Comparison of ENCODE assay signal across 15 cellular contexts in genomic region chr10:110485541-110485940, GRCh38. TPM values are rescaled to one million over a fixed set of nuclear protein-coding genes. Genes with fewer than 3 reads are reported as not detected.
A peak's percentile ranks its signal among the peaks of the same experiment; 100 is the strongest.
DNase-seq lines count a peak whose midpoint lies in the region; ATAC-seq, FAIRE-seq and TF ChIP-seq lines count a peak whose summit lies in the region.
"Had no signal": no experiment of that assay in that cellular context is flagged by ENCODE, and none has a peak within 500 bp of the region (broad histone marks: within the 10 kb centered on the region; RNA-seq: fewer than 3 reads in every experiment).

No MANE protein-coding gene starts in this region.

- TF ChIP-seq POLR2A in A549 (IDR thresholded peaks at IDR 0.05; ENCODE audit: low read length) (no peak), IMR-90 (IDR thresholded peaks at IDR 0.05; ENCODE audit: low read depth, low read length) (no peak), spleen (IDR thresholded peaks at IDR 0.05) (no peak)

- H3K4me2 ChIP-seq in A549 (no peak overlapping the region), IMR-90 (ENCODE audit: low read depth, low read length) (no peak overlapping the region), mesenchymal stem cell (ENCODE audit: low read length, poor library complexity, severe bottlenecking) (no peak overlapping the region)

- H3K9me3 Mint-ChIP-seq in endothelial cell (ENCODE audit: unreplicated experiment): peaks cover 5% of the 10 kb centered on the region
- H3K9me3 Mint-ChIP-seq: CD8-positive, alpha-beta memory T cell had no signal

- H3K36me3 ChIP-seq in IMR-90 (ENCODE audit: control insufficient read depth, insufficient read depth, low read length) (no peaks in the 10 kb centered on the region), bronchial epithelial cell (ENCODE audit: control insufficient read depth, insufficient read depth, low read length) (no peaks in the 10 kb centered on the region), mesenchymal stem cell (ENCODE audit: control insufficient read depth in 1 of 2, insufficient read depth in 2 of 2, low read depth in 1 of 2, low read length in 2 of 2) (no peaks in the 10 kb centered on the region), spleen (no peaks in the 10 kb centered on the region)

- TF ChIP-seq CTCF in A549 (IDR thresholded peaks at IDR 0.05): no peak
- TF ChIP-seq CTCF in IMR-90 (conservative IDR thresholded peaks at IDR 0.05; ENCODE audit: low read depth, low read length): no peak
- TF ChIP-seq CTCF in bronchial epithelial cell (IDR thresholded peaks at IDR 0.05; ENCODE audit: insufficient read depth, low read length, severe bottlenecking): no peak
- TF ChIP-seq CTCF in spleen (IDR thresholded peaks at IDR 0.05 in 8 of 11, conservative IDR thresholded peaks at IDR 0.05 in 3 of 11): no peak
- no peak for TF ChIP-seq CTCF in endothelial cell (IDR thresholded peaks at IDR 0.05; ENCODE audit: unreplicated experiment)

- peaks cover 4% of the 10 kb centered on the region for H3K27me3 Mint-ChIP-seq in endothelial cell (ENCODE audit: unreplicated experiment)

- no peak for TF ChIP-seq EP300 in A549 (IDR thresholded peaks at IDR 0.05)

- H3K56ac ChIP-seq in IMR-90 (ENCODE audit: extremely low read depth, insufficient read depth, low read length): no peak overlapping the region

- no peaks in the 10 kb centered on the region for H4K20me1 ChIP-seq in IMR-90 (ENCODE audit: insufficient read depth, low read length)

- H3K9me3 ChIP-seq in A549 (no peaks in the 10 kb centered on the region), IMR-90 (ENCODE audit: control insufficient read depth, insufficient read depth, low read length) (no peaks in the 10 kb centered on the region), mesenchymal stem cell (ENCODE audit: control insufficient read depth, low read length) (no peaks in the 10 kb centered on the region), spleen (no peaks in the 10 kb centered on the region)

- BruUV-seq in IMR-90 (replicated peaks; lab: Mats Ljungman, UMichigan): no TSS peak

- peak overlapping the region in 1 of 2 experiments; percentile 32 for H2BK12ac ChIP-seq in mesenchymal stem cell (ENCODE audit: low read length in 2 of 2)

- H2AK9ac ChIP-seq in IMR-90 (replicated peaks; ENCODE audit: low read depth, low read length, poor library complexity): no peak overlapping the region

- no peak overlapping the region; the same call in 2 of the 3 replicates for H2BK15ac ChIP-seq in IMR-90 (ENCODE audit: low read depth, low read length)
- H2BK15ac ChIP-seq in mesenchymal stem cell (ENCODE audit: low read depth, poor library complexity, severe bottlenecking): no peak overlapping the region

- H3K23ac ChIP-seq in IMR-90 (ENCODE audit: low read depth, low read length) (0 out of 2 replicates have a peak overlapping the region, but pooled peaks have one; percentile 0), mesenchymal stem cell (ENCODE audit: low read length in 2 of 2) (no peak overlapping the region)

- DNase-seq in A549 (ENCODE audit: low read depth in 1 of 2, low spot score in 1 of 2) (no peak), IMR-90 (no peak), bronchial epithelial cell (ENCODE audit: low read depth) (peak; percentile 75), mesenchymal stem cell (no peak), spleen (no peak), endothelial cell (ENCODE audit: low spot score) (no peak)
- no peak for DNase-seq in NK-92 treated with Interleukin-12 subunit alpha and Interleukin-12 subunit beta, amount 100 ng/mL, for 24 hours (lab: John Stamatoyannopoulos, UW)
- DNase-seq: Caco-2; CD8-positive, alpha-beta memory T cell; DMS53; GF-D8; HCEC 1CT had no signal

- peaks cover 17% of the 10 kb centered on the region for H3K9me1 ChIP-seq in IMR-90 (ENCODE audit: insufficient read depth, low read length)

- H3K27ac Mint-ChIP-seq in endothelial cell (ENCODE audit: unreplicated experiment): no peak overlapping the region
- H3K27ac Mint-ChIP-seq: CD14-positive monocyte; CD8-positive, alpha-beta memory T cell had no signal

- H2BK120ac ChIP-seq in IMR-90 (ENCODE audit: low read depth, low read length) (no peak overlapping the region), mesenchymal stem cell (ENCODE audit: low read depth, low read length) (no peak overlapping the region)

- ATAC-seq in A549 (no peak), IMR-90 (ENCODE audit: low read depth) (no peak)
- ATAC-seq: HepG2 had no signal

- no peak overlapping the region for H4K5ac ChIP-seq in IMR-90 (ENCODE audit: low read depth, low read length)

- CTCF ChIA-PET in A549 (lab: Yijun Ruan, JAX): interaction anchor here (1.0 to 1.8 kb wide), 2 partner anchors 10 to 61 kb away, joined by 3 to 7 read pairs; no protein-coding TSS in a partner anchor
- CTCF ChIA-PET in IMR-90 (lab: Yijun Ruan, JAX): no interaction called here

- no peak overlapping the region; the same call in 1 of the 2 replicates for H3K4ac ChIP-seq in IMR-90 (ENCODE audit: low read depth, low read length)
- no peak overlapping the region for H3K4ac ChIP-seq in mesenchymal stem cell (ENCODE audit: low read depth in 1 of 2, low read length in 2 of 2)

- no peak for FAIRE-seq in A549 (lab: Jason Lieb, UNC)
- FAIRE-seq in bronchial epithelial cell (lab: Jason Lieb, UNC): no peak
- FAIRE-seq: HepG2, HTR-8/SVneo had no signal

- peaks cover 0 to 13% of the 10 kb centered on the region in 2 experiments; a peak in 1 of 4 replicates for H3K79me1 ChIP-seq in IMR-90 (ENCODE audit: low read depth in 1 of 2, low read length in 2 of 2)
- no peaks in the 10 kb centered on the region for H3K79me1 ChIP-seq in mesenchymal stem cell (replicated peaks; ENCODE audit: low read length, poor library complexity, severe bottlenecking)

- H2BK20ac ChIP-seq in IMR-90 (ENCODE audit: low read depth, low read length): no peak overlapping the region; the same call in 1 of the 2 replicates

- H3K4me3 Mint-ChIP-seq in endothelial cell (ENCODE audit: unreplicated experiment): no peak overlapping the region
- H3K4me3 Mint-ChIP-seq: CD14-positive monocyte; CD8-positive, alpha-beta memory T cell had no signal

- H2BK5ac ChIP-seq in IMR-90 (ENCODE audit: low read depth, low read length, poor library complexity, severe bottlenecking): no peak overlapping the region
- no peak overlapping the region for H2BK5ac ChIP-seq in mesenchymal stem cell (ENCODE audit: low read depth, low read length, poor library complexity, severe bottlenecking)

- no peak overlapping the region; the same call in 1 of the 2 replicates for H4K91ac ChIP-seq in IMR-90 (ENCODE audit: insufficient read depth, low read depth, low read length)
- H4K91ac ChIP-seq in mesenchymal stem cell (ENCODE audit: low read length): no peak overlapping the region

- H3K27ac ChIP-seq in A549: peak overlapping the region; percentile 2 to 58; a peak in 4 of 6 replicates
- no peak overlapping the region for H3K27ac ChIP-seq in IMR-90 (ENCODE audit: insufficient read depth, low read length)
- H3K27ac ChIP-seq in mesenchymal stem cell (ENCODE audit: low read length, poor library complexity, severe bottlenecking): no peak overlapping the region
- no peak overlapping the region for H3K27ac ChIP-seq in spleen

- no peak for TF ChIP-seq RAD21 in A549 (conservative IDR thresholded peaks at IDR 0.05 in 1 of 2, IDR thresholded peaks at IDR 0.05 in 1 of 2)
- no peak for TF ChIP-seq RAD21 in IMR-90 (IDR thresholded peaks at IDR 0.05; ENCODE audit: low read length)

- intact Hi-C loops in IMR-90 (cut with micrococcal nuclease): no loop called here
- intact Hi-C loops in spleen (cut with DNase I; ENCODE audit: low total_unique reads): no loop called here

- POLR2A ChIA-PET in A549 (lab: Yijun Ruan, JAX) (no interaction called here), IMR-90 (lab: Charles Lee; ENCODE audit: unreplicated experiment) (interaction anchor here (0.6 kb wide), 1 partner anchor 13 kb away, joined by 4 read pairs; no protein-coding TSS in a partner anchor)

- no peak overlapping the region for H2AFZ ChIP-seq in IMR-90 (replicated peaks; ENCODE audit: low read length, poor library complexity)
- no peak overlapping the region for H2AFZ ChIP-seq in mesenchymal stem cell (ENCODE audit: low read depth, low read length)

- H3K4me3 ChIP-seq in A549: no peak overlapping the region
- H3K4me3 ChIP-seq in IMR-90 (ENCODE audit: insufficient read depth, low read depth, low read length): no peak overlapping the region
- H3K4me3 ChIP-seq in bronchial epithelial cell (ENCODE audit: low read depth, low read length): no peak overlapping the region
- H3K4me3 ChIP-seq in mesenchymal stem cell (ENCODE audit: insufficient read depth in 1 of 2, low read depth in 1 of 2, low read length in 2 of 2): no peak overlapping the region
- H3K4me3 ChIP-seq in spleen: no peak overlapping the region

- 65% methylated on average over 3 of the region's 3 CpGs for WGBS in A549 (ENCODE audit: missing lambda C conversion rate)
- 90% methylated on average over 2 of the region's 3 CpGs; no CpG with 5 or more reads in 1 of the 2 experiments for WGBS in IMR-90 (ENCODE audit: extremely low coverage in 2 of 2, insufficient read length in 1 of 2), 2 experiments
- WGBS in mesenchymal stem cell: 86% methylated on average over 2 of the region's 3 CpGs
- 68 to 84% (median 74%) methylated on average over 3 of the region's 3 CpGs for WGBS in spleen, 5 donors

- no peak overlapping the region for H2AK5ac ChIP-seq in IMR-90 (ENCODE audit: low read depth, low read length)
- H2AK5ac ChIP-seq in mesenchymal stem cell (ENCODE audit: low read length, severe bottlenecking): peak overlapping the region; percentile 35

- H3K36me3 Mint-ChIP-seq in endothelial cell (ENCODE audit: low read depth, unreplicated experiment): no peaks in the 10 kb centered on the region
- H3K36me3 Mint-ChIP-seq: CD14-positive monocyte; CD8-positive, alpha-beta memory T cell had no signal

- H3K4me1 ChIP-seq in A549 (peaks cover 57% of the 10 kb centered on the region), IMR-90 (ENCODE audit: control insufficient read depth, insufficient read depth, low read length) (peaks cover 20% of the 10 kb centered on the region), mesenchymal stem cell (ENCODE audit: control insufficient read depth, insufficient read depth, low read depth, low read length) (peaks cover 9% of the 10 kb centered on the region), spleen (peaks cover 0 to 15% (median 5%) of the 10 kb centered on the region in 6 donors)

- no peak overlapping the region; the same call in 1 of the 2 replicates for H3K18ac ChIP-seq in IMR-90 (ENCODE audit: low read depth, low read length)
- no peak overlapping the region for H3K18ac ChIP-seq in mesenchymal stem cell (ENCODE audit: low read depth in 1 of 2, low read length in 2 of 2)

- in situ Hi-C loops in IMR-90 (cut with MboI; ENCODE audit: low sequenced_read_pairs): no loop called here

- H4K8ac ChIP-seq in IMR-90 (ENCODE audit: low read depth in 2 of 2, low read length in 2 of 2) (no peak overlapping the region), mesenchymal stem cell (ENCODE audit: low read length) (no peak overlapping the region)

- H3K4me1 Mint-ChIP-seq in endothelial cell (ENCODE audit: unreplicated experiment): peaks cover 43% of the 10 kb centered on the region
- H3K4me1 Mint-ChIP-seq: CD14-positive monocyte had no signal

- dilution Hi-C loops in IMR-90 (cut with HindIII; ENCODE audit: low sequenced_read_pairs, unreplicated experiment): no loop called here

- H3K9ac ChIP-seq in IMR-90 (ENCODE audit: low read depth, low read length): no peak overlapping the region
- no peak overlapping the region for H3K9ac ChIP-seq in mesenchymal stem cell (ENCODE audit: low read length)

- H3K27me3 ChIP-seq in IMR-90 (ENCODE audit: control insufficient read depth, insufficient read depth, low read length) (no peaks in the 10 kb centered on the region), bronchial epithelial cell (ENCODE audit: control insufficient read depth, insufficient read depth, low read length) (no peaks in the 10 kb centered on the region), mesenchymal stem cell (ENCODE audit: control insufficient read depth in 1 of 2, insufficient read depth in 1 of 2, low read length in 2 of 2) (no peaks in the 10 kb centered on the region), spleen (replicated peaks in 1 of 7) (peaks cover 0 to 17% (median 0%) of the 10 kb centered on the region in 7 donors)

- H3K14ac ChIP-seq in IMR-90 (replicated peaks; ENCODE audit: low read depth, low read length) (0 out of 2 replicates have a peak overlapping the region, but pooled peaks have one; percentile 3), mesenchymal stem cell (ENCODE audit: low read length in 2 of 2) (no peak overlapping the region)

RNA-seq across cellular contexts. Expression of gene DUSP5, which starts 12.2 kb away (rescaled TPM):
- polyA plus RNA-seq in A549 (2011; rRNA removed) (152 and 171 TPM in 2 replicates), A549 (2017; fragmentation: RNase III; extraction: RNeasy Plus Mini Kit Qiagen cat#74134 plus additional on column Dnase treatment) (47.9 to 49.3 TPM (median 48.8 TPM) in 3 replicates), IMR-90 (2012; rRNA removed) (48.1 and 61.5 TPM in 2 replicates), spleen (10 to 100 TPM in 2 of 3 donors, 1 to 10 TPM in 1; 9.7 to 17.2 (median 15.7) TPM)
- polyA plus RNA-seq in A549 (2012; cell fraction: cytosol; rRNA removed): 92.2 and 125 TPM in 2 replicates
- 137 and 140 TPM in 2 replicates for polyA plus RNA-seq in A549 (2012; cell fraction: nucleus; rRNA removed)
- 652 and 758 TPM in 2 replicates for polyA minus RNA-seq in A549 (2011; rRNA and poly(A)+ RNA removed)
- total RNA-seq in IMR-90 (2012; rRNA removed) (42.1 and 55.3 TPM in 2 replicates), bronchial epithelial cell (40.1 and 115 TPM in 2 replicates), spleen (10 to 100 TPM; 17.2 to 71.8 (median 35.6) TPM), endothelial cell (ENCODE audit: unreplicated experiment) (46.0 TPM)
- 39.0 and 110 TPM in 2 replicates for polyA plus RNA-seq in IMR-90 (2012; cell fraction: cytosol; rRNA removed)
- polyA plus RNA-seq in IMR-90 (2012; cell fraction: nucleus; rRNA removed; ENCODE audit: low replicate concordance): 239 and 414 TPM in 2 replicates
- 4.4 TPM for polyA plus RNA-seq in mesenchymal stem cell (2013, experiment 1 of 2)
- polyA plus RNA-seq in mesenchymal stem cell (2013, experiment 2 of 2): 4.4 TPM

Comparison
In these comparisons a context has a peak if more than half of its experiments do, and no peak if none do; other contexts are left out.
1. H3K27ac ChIP-seq: peak in A549 (2 of 2); none in IMR-90 (single experiment), mesenchymal stem cell (single experiment) and spleen (0 of 8).